Comparison of ENCODE assay signal across 1 cellular context in the genomic region with DNA sequence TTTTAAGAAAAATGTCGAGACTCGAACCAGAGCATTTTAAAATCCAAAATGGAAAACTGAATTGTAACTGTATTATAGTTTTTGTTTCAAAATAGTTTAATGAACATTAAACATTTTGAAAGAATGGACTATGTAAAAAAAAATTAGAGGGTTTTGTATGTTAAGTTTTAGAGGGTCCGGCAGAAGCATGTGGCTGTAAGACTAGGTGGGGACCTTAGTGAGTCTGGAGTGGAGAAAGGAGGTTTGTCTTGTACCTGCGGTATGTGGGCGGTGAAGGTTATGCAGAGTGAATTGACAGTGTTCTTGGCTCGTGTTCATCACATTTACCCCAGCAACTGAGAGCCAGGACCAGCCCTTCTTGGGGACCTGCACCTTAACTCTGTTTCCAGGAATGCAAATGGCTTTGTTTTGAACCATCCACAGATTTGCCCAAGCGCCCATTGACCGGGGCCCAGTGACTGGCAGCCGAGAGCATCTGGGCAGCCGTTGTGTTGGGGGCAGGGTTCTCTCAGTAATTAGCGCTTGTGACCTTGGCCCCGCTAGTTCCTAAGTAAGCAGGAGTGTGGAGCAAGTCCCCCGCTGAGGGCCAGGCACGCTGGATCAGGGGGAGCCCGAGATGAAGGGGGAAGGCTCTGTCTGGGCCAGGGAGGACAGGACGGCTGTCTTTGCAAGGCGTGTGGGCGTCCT.
A peak's percentile ranks its signal among the peaks of the same experiment; 100 is the strongest.
TF ChIP-seq lines count a peak whose summit lies in the region.

No MANE protein-coding gene starts in this region.

TF ChIP-seq in HepG2, 621 proteins besides CTCF, POLR2A, EP300 and RAD21 (continued from another document and continues in another):
- TF ChIP-seq ZNF136 (CRISPR knock-in tag; IDR thresholded peaks at IDR 0.05; ENCODE audit: low read depth) (no peak), PCBP1 (IDR thresholded peaks at IDR 0.05; ENCODE audit: borderline replicate concordance, low read depth, low read length) (no peak), YEATS4 (CRISPR knock-in tag; IDR thresholded peaks at IDR 0.05; ENCODE audit: borderline replicate concordance) (peak; percentile 28; the same call in 1 of the 2 replicates), ONECUT2 (CRISPR knock-in tag; IDR thresholded peaks at IDR 0.05) (peak; percentile 56; the same call in 1 of the 2 replicates), ZNF614 (CRISPR knock-in tag; IDR thresholded peaks at IDR 0.05; ENCODE audit: borderline replicate concordance) (no peak; the same call in 1 of the 2 replicates), RXRA (CRISPR knock-in tag; IDR thresholded peaks at IDR 0.05) (peak; percentile 93), SMARCE1 (IDR thresholded peaks at IDR 0.05; ENCODE audit: borderline replicate concordance) (no peak), SSRP1 (CRISPR knock-in tag; IDR thresholded peaks at IDR 0.05) (no peak; the same call in 1 of the 2 replicates), HMG20A (CRISPR knock-in tag; IDR thresholded peaks at IDR 0.05; ENCODE audit: borderline replicate concordance) (peak; percentile 89; the same call in 1 of the 2 replicates), NFE2L1 (CRISPR knock-in tag; IDR thresholded peaks at IDR 0.05; ENCODE audit: borderline replicate concordance) (no peak), CHD4 (IDR thresholded peaks at IDR 0.05; ENCODE audit: borderline replicate concordance, low read length) (peak; percentile 56; the same call in 1 of the 2 replicates), POGZ (CRISPR knock-in tag; IDR thresholded peaks at IDR 0.05) (peak; percentile 87), HOXA9 (CRISPR knock-in tag; IDR thresholded peaks at IDR 0.05; ENCODE audit: borderline replicate concordance) (no peak), ZBTB7B (CRISPR knock-in tag; IDR thresholded peaks at IDR 0.05) (peak; percentile 78), ESRRA (CRISPR knock-in tag; IDR thresholded peaks at IDR 0.05; ENCODE audit: low read depth) (0 out of 2 replicates have a peak, but pooled peaks have one; percentile 28), ZBTB38 (CRISPR knock-in tag; IDR thresholded peaks at IDR 0.05) (peak; percentile 87), ZNF562 (CRISPR knock-in tag; IDR thresholded peaks at IDR 0.05; ENCODE audit: borderline replicate concordance) (no peak), GATAD2A (CRISPR knock-in tag; IDR thresholded peaks at IDR 0.05) (peak; percentile 93), PHF5A (CRISPR knock-in tag; IDR thresholded peaks at IDR 0.05; ENCODE audit: low read depth, unreplicated experiment) (no peak), ELF1 (CRISPR knock-in tag; IDR thresholded peaks at IDR 0.05) (peak; percentile 59), MIXL1 (CRISPR knock-in tag; IDR thresholded peaks at IDR 0.05) (peak; percentile 98), ZNF317 (CRISPR knock-in tag; IDR thresholded peaks at IDR 0.05) (no peak), IRF2 (CRISPR knock-in tag; IDR thresholded peaks at IDR 0.05) (peak; percentile 77; the same call in 1 of the 2 replicates), ZNF256 (CRISPR knock-in tag; conservative IDR thresholded peaks at IDR 0.05) (no peak), ZNF557 (CRISPR knock-in tag; IDR thresholded peaks at IDR 0.05) (no peak), ZMAT3 (CRISPR knock-in tag; conservative IDR thresholded peaks at IDR 0.05) (no peak), ZNF543 (CRISPR knock-in tag; IDR thresholded peaks at IDR 0.05) (no peak), ZNF619 (CRISPR knock-in tag; IDR thresholded peaks at IDR 0.05) (no peak), ZNF30 (CRISPR knock-in tag; IDR thresholded peaks at IDR 0.05) (no peak), RARA (CRISPR knock-in tag; IDR thresholded peaks at IDR 0.05) (peak; percentile 95), KLF12 (CRISPR knock-in tag; IDR thresholded peaks at IDR 0.05; ENCODE audit: borderline replicate concordance) (no peak), ZNF460 (CRISPR knock-in tag; IDR thresholded peaks at IDR 0.05; ENCODE audit: borderline replicate concordance) (no peak)
- TF ChIP-seq, protein P1, sequence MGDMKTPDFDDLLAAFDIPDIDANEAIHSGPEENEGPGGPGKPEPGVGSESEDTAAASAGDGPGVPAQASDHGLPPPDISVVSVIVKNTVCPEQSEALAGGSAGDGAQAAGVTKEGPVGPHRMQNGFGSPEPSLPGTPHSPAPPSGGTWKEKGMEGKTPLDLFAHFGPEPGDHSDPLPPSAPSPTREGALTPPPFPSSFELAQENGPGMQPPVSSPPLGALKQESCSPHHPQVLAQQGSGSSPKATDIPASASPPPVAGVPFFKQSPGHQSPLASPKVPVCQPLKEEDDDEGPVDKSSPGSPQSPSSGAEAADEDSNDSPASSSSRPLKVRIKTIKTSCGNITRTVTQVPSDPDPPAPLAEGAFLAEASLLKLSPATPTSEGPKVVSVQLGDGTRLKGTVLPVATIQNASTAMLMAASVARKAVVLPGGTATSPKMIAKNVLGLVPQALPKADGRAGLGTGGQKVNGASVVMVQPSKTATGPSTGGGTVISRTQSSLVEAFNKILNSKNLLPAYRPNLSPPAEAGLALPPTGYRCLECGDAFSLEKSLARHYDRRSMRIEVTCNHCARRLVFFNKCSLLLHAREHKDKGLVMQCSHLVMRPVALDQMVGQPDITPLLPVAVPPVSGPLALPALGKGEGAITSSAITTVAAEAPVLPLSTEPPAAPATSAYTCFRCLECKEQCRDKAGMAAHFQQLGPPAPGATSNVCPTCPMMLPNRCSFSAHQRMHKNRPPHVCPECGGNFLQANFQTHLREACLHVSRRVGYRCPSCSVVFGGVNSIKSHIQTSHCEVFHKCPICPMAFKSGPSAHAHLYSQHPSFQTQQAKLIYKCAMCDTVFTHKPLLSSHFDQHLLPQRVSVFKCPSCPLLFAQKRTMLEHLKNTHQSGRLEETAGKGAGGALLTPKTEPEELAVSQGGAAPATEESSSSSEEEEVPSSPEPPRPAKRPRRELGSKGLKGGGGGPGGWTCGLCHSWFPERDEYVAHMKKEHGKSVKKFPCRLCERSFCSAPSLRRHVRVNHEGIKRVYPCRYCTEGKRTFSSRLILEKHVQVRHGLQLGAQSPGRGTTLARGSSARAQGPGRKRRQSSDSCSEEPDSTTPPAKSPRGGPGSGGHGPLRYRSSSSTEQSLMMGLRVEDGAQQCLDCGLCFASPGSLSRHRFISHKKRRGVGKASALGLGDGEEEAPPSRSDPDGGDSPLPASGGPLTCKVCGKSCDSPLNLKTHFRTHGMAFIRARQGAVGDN (CRISPR knock-in tag; IDR thresholded peaks at IDR 0.05), result peak; percentile 87
- TF ChIP-seq, protein P2, sequence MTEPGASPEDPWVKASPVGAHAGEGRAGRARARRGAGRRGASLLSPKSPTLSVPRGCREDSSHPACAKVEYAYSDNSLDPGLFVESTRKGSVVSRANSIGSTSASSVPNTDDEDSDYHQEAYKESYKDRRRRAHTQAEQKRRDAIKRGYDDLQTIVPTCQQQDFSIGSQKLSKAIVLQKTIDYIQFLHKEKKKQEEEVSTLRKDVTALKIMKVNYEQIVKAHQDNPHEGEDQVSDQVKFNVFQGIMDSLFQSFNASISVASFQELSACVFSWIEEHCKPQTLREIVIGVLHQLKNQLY (CRISPR knock-in tag; IDR thresholded peaks at IDR 0.05), result peak; percentile 76; the same call in 1 of the 2 replicates
- TF ChIP-seq, protein P3, sequence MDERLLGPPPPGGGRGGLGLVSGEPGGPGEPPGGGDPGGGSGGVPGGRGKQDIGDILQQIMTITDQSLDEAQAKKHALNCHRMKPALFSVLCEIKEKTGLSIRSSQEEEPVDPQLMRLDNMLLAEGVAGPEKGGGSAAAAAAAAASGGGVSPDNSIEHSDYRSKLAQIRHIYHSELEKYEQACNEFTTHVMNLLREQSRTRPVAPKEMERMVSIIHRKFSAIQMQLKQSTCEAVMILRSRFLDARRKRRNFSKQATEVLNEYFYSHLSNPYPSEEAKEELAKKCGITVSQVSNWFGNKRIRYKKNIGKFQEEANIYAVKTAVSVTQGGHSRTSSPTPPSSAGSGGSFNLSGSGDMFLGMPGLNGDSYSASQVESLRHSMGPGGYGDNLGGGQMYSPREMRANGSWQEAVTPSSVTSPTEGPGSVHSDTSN (CRISPR knock-in tag; IDR thresholded peaks at IDR 0.05), result no peak; the same call in 1 of the 2 replicates
- TF ChIP-seq, protein P4, sequence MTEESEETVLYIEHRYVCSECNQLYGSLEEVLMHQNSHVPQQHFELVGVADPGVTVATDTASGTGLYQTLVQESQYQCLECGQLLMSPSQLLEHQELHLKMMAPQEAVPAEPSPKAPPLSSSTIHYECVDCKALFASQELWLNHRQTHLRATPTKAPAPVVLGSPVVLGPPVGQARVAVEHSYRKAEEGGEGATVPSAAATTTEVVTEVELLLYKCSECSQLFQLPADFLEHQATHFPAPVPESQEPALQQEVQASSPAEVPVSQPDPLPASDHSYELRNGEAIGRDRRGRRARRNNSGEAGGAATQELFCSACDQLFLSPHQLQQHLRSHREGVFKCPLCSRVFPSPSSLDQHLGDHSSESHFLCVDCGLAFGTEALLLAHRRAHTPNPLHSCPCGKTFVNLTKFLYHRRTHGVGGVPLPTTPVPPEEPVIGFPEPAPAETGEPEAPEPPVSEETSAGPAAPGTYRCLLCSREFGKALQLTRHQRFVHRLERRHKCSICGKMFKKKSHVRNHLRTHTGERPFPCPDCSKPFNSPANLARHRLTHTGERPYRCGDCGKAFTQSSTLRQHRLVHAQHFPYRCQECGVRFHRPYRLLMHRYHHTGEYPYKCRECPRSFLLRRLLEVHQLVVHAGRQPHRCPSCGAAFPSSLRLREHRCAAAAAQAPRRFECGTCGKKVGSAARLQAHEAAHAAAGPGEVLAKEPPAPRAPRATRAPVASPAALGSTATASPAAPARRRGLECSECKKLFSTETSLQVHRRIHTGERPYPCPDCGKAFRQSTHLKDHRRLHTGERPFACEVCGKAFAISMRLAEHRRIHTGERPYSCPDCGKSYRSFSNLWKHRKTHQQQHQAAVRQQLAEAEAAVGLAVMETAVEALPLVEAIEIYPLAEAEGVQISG (CRISPR knock-in tag; IDR thresholded peaks at IDR 0.05), result peak; percentile 74
- TF ChIP-seq, protein P5, sequence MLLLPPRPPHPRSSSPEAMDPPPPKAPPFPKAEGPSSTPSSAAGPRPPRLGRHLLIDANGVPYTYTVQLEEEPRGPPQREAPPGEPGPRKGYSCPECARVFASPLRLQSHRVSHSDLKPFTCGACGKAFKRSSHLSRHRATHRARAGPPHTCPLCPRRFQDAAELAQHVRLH (CRISPR knock-in tag; IDR thresholded peaks at IDR 0.05; ENCODE audit: borderline replicate concordance, low read depth), result no peak
- TF ChIP-seq, protein P6, sequence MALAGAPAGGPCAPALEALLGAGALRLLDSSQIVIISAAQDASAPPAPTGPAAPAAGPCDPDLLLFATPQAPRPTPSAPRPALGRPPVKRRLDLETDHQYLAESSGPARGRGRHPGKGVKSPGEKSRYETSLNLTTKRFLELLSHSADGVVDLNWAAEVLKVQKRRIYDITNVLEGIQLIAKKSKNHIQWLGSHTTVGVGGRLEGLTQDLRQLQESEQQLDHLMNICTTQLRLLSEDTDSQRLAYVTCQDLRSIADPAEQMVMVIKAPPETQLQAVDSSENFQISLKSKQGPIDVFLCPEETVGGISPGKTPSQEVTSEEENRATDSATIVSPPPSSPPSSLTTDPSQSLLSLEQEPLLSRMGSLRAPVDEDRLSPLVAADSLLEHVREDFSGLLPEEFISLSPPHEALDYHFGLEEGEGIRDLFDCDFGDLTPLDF (CRISPR knock-in tag; IDR thresholded peaks at IDR 0.05), result 0 out of 2 replicates have a peak, but pooled peaks have one; percentile 12
- TF ChIP-seq, protein P7, sequence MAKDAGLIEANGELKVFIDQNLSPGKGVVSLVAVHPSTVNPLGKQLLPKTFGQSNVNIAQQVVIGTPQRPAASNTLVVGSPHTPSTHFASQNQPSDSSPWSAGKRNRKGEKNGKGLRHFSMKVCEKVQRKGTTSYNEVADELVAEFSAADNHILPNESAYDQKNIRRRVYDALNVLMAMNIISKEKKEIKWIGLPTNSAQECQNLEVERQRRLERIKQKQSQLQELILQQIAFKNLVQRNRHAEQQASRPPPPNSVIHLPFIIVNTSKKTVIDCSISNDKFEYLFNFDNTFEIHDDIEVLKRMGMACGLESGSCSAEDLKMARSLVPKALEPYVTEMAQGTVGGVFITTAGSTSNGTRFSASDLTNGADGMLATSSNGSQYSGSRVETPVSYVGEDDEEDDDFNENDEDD (CRISPR knock-in tag; IDR thresholded peaks at IDR 0.05; ENCODE audit: borderline replicate concordance), result peak; percentile 40; the same call in 1 of the 2 replicates
- TF ChIP-seq, protein P8, sequence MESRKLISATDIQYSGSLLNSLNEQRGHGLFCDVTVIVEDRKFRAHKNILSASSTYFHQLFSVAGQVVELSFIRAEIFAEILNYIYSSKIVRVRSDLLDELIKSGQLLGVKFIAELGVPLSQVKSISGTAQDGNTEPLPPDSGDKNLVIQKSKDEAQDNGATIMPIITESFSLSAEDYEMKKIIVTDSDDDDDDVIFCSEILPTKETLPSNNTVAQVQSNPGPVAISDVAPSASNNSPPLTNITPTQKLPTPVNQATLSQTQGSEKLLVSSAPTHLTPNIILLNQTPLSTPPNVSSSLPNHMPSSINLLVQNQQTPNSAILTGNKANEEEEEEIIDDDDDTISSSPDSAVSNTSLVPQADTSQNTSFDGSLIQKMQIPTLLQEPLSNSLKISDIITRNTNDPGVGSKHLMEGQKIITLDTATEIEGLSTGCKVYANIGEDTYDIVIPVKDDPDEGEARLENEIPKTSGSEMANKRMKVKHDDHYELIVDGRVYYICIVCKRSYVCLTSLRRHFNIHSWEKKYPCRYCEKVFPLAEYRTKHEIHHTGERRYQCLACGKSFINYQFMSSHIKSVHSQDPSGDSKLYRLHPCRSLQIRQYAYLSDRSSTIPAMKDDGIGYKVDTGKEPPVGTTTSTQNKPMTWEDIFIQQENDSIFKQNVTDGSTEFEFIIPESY (CRISPR knock-in tag; IDR thresholded peaks at IDR 0.05), result peak; percentile 60
- TF ChIP-seq, protein P9, sequence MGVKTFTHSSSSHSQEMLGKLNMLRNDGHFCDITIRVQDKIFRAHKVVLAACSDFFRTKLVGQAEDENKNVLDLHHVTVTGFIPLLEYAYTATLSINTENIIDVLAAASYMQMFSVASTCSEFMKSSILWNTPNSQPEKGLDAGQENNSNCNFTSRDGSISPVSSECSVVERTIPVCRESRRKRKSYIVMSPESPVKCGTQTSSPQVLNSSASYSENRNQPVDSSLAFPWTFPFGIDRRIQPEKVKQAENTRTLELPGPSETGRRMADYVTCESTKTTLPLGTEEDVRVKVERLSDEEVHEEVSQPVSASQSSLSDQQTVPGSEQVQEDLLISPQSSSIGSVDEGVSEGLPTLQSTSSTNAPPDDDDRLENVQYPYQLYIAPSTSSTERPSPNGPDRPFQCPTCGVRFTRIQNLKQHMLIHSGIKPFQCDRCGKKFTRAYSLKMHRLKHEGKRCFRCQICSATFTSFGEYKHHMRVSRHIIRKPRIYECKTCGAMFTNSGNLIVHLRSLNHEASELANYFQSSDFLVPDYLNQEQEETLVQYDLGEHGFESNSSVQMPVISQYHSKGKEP (CRISPR knock-in tag; IDR thresholded peaks at IDR 0.05), result no peak
- TF ChIP-seq, protein P10, sequence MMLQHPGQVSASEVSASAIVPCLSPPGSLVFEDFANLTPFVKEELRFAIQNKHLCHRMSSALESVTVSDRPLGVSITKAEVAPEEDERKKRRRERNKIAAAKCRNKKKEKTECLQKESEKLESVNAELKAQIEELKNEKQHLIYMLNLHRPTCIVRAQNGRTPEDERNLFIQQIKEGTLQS (CRISPR knock-in tag; IDR thresholded peaks at IDR 0.05), result peak; percentile 63; the same call in 1 of the 2 replicates
- TF ChIP-seq, protein P11, sequence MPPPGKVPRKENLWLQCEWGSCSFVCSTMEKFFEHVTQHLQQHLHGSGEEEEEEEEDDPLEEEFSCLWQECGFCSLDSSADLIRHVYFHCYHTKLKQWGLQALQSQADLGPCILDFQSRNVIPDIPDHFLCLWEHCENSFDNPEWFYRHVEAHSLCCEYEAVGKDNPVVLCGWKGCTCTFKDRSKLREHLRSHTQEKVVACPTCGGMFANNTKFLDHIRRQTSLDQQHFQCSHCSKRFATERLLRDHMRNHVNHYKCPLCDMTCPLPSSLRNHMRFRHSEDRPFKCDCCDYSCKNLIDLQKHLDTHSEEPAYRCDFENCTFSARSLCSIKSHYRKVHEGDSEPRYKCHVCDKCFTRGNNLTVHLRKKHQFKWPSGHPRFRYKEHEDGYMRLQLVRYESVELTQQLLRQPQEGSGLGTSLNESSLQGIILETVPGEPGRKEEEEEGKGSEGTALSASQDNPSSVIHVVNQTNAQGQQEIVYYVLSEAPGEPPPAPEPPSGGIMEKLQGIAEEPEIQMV (CRISPR knock-in tag; IDR thresholded peaks at IDR 0.05; ENCODE audit: low read depth), result peak; percentile 79; the same call in 1 of the 2 replicates
